ENCODE assay signal across 24 cellular contexts in the genomic region with DNA sequence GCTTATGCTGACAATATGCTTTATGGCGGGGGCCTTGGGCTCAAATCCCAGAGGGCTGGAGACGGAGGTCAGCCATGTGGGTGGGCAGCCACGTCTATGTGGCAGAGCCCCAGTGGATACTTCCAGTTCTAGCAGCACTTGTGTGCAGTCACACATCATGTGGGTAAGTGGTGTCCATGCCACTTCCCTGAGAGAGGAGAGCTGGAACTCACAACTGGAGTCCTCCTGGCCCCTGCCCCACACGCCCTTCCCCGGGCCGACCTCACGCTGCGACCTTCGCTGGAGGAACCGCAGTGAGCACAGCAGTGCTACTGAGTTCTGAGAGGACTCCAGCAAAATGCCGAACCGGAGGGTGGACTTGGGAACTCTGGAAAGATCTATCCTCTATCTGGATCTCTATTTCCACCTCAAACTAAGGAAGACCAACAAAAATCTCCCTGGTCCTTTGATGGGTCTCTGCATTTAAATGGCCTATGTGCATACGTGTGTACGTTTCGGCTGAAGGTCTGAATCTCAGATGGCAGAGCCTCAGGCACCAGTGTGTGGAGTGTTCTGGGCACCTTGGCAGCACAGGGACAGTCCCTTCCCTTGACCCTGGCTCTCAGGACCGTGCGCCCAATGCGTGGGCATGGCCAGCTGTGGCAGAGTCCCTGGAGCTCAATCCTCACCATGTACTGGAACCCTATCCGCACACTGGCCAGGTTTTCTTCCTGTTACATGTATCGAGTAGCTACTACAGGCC. TPM values are rescaled to one million over a fixed set of nuclear protein-coding genes. Genes with fewer than 3 reads are reported as not detected.
DNase-seq lines count a peak whose midpoint lies in the region; ATAC-seq, FAIRE-seq and TF ChIP-seq lines count a peak whose summit lies in the region.
"Had no signal": no experiment of that assay in that cellular context is flagged by ENCODE, and none has a peak within 500 bp of the region (broad histone marks: within the 10 kb centered on the region; RNA-seq: fewer than 3 reads in every experiment).

No MANE protein-coding gene starts in this region.

- no peak for DNase-seq in HepG2 (ENCODE audit: low spot score)
- DNase-seq in right lobe of liver = no peak
- DNase-seq in endodermal cell = no peak
- no peak for DNase-seq in neuronal stem cell (ENCODE audit: low spot score)
- no peak for DNase-seq in AML-193 (lab: John Stamatoyannopoulos, UW)
- DNase-seq in stimulated activated naive B cell treated with anti-CD40 and anti-IgM and Interleukin-4, amounts not matched to agents 10 μg/mL and 1 μg/mL and 100 μg/mL, for 72 hours = no peak
- DNase-seq in esophagus muscularis mucosa (ENCODE audit: extremely low spot score) = no peak
- DNase-seq: BE2C; CD4-positive, alpha-beta T cell; CD8-positive, alpha-beta memory T cell; DMS 273 treated with DMSO at 0.1 percent for 48 hours; DMS79; EL; GDM1; GM23248; H9 had no signal

- H3K4me2 ChIP-seq in HepG2 (ENCODE audit: low read depth, low read length) = no peak overlapping the region
- H3K4me2 ChIP-seq in neuronal stem cell (ENCODE audit: insufficient read depth, low read length, poor library complexity, severe bottlenecking) = no peak overlapping the region
- H3K4me2 ChIP-seq: BLaER1 treated with 17β-estradiol and CSF1 and Interleukin-3, amounts not matched to agents 10 nM and 100 nM had no signal

- no peaks in the 10 kb centered on the region for H4K20me1 ChIP-seq in HepG2 (ENCODE audit: insufficient read depth, low read length)

- in situ Hi-C loops in HepG2 (cut with HindIII; ENCODE audit: extremely low pct_ligation_motif_present, low pct_unique_long_range_greater_than_20kb) = no loop called here

- TF ChIP-seq POLR2A in HepG2 (IDR thresholded peaks at IDR 0.05; ENCODE audit: insufficient read depth in 1 of 2, low read depth in 2 of 2, low read length in 2 of 2) (no peak), right lobe of liver (IDR thresholded peaks at IDR 0.05) (no peak), esophagus muscularis mucosa (IDR thresholded peaks at IDR 0.05; ENCODE audit: low read depth) (no peak)

- H3K9me3 Mint-ChIP-seq in endodermal cell = no peaks in the 10 kb centered on the region
- H3K9me3 Mint-ChIP-seq in stimulated activated naive B cell treated with anti-CD40 and anti-IgM and Interleukin-4, amounts not matched to agents 10 μg/mL and 1 μg/mL and 100 μg/mL, for 72 hours = no peaks in the 10 kb centered on the region
- H3K9me3 Mint-ChIP-seq: CD4-positive, alpha-beta T cell; CD8-positive, alpha-beta memory T cell; H9 had no signal

- H3K4ac ChIP-seq in neuronal stem cell (ENCODE audit: low read length) = no peak overlapping the region

- no peak overlapping the region for H3K4me3 Mint-ChIP-seq in endodermal cell
- H3K4me3 Mint-ChIP-seq in stimulated activated naive B cell treated with anti-CD40 and anti-IgM and Interleukin-4, amounts not matched to agents 10 μg/mL and 1 μg/mL and 100 μg/mL, for 72 hours = no peak overlapping the region
- H3K4me3 Mint-ChIP-seq: CD14-positive monocyte; CD4-positive, alpha-beta T cell; CD8-positive, alpha-beta memory T cell; H9 had no signal

- H3K27ac ChIP-seq in HepG2 (ENCODE audit: extremely low read length, insufficient read depth, low read length) = no peak overlapping the region
- H3K27ac ChIP-seq in right lobe of liver = no peak overlapping the region
- H3K27ac ChIP-seq in endodermal cell (ENCODE audit: low read depth, low read length) = no peak overlapping the region
- H3K27ac ChIP-seq in neuronal stem cell (replicated peaks; ENCODE audit: low read length) = no peak overlapping the region
- no peak overlapping the region for H3K27ac ChIP-seq in esophagus muscularis mucosa (replicated peaks in 1 of 4)
- H3K27ac ChIP-seq: 22Rv1; BLaER1 treated with 17β-estradiol and CSF1 and Interleukin-3, amounts not matched to agents 10 nM and 100 nM; GM23248 had no signal

- H2BK5ac ChIP-seq in neuronal stem cell (ENCODE audit: low read length) = no peak overlapping the region

- H4K8ac ChIP-seq in neuronal stem cell (ENCODE audit: low read depth, low read length) = no peak overlapping the region

- H3K4me3 ChIP-seq in HepG2 (replicated peaks in 1 of 3; ENCODE audit: insufficient read depth in 1 of 3, low read depth in 2 of 3, low read length in 3 of 3) = no peak overlapping the region
- H3K4me3 ChIP-seq in right lobe of liver = no peak overlapping the region
- H3K4me3 ChIP-seq in endodermal cell (ENCODE audit: low read length) = no peak overlapping the region
- no peak overlapping the region for H3K4me3 ChIP-seq in neuronal stem cell (ENCODE audit: low read length in 2 of 2)
- no peak overlapping the region for H3K4me3 ChIP-seq in esophagus muscularis mucosa
- H3K4me3 ChIP-seq: BLaER1 treated with 17β-estradiol and CSF1 and Interleukin-3, amounts not matched to agents 10 nM and 100 nM; GM12878; GM23248 had no signal

- CTCF ChIA-PET in HepG2 (lab: Yijun Ruan, JAX; ENCODE audit: low intra/inter-chr PET ratio, low total read pairs) = no interaction called here

- no peak overlapping the region for H4K91ac ChIP-seq in neuronal stem cell (ENCODE audit: low read depth, low read length, poor library complexity)

- no peaks in the 10 kb centered on the region for H3K79me1 ChIP-seq in neuronal stem cell (ENCODE audit: low read depth, low read length)

- intact Hi-C loops in HepG2 (cut with micrococcal nuclease; ENCODE audit: unreplicated experiment) = no loop called here
- intact Hi-C loops in right lobe of liver (cut with DNase I) = no loop called here
- intact Hi-C loops in esophagus muscularis mucosa (cut with DNase I) = no loop called here

- no peaks in the 10 kb centered on the region for H3K9me3 ChIP-seq in HepG2 (ENCODE audit: low read length)
- H3K9me3 ChIP-seq in right lobe of liver = no peaks in the 10 kb centered on the region
- no peaks in the 10 kb centered on the region for H3K9me3 ChIP-seq in endodermal cell (ENCODE audit: control insufficient read depth, low read length)
- no peaks in the 10 kb centered on the region for H3K9me3 ChIP-seq in neuronal stem cell (replicated peaks in 1 of 2; ENCODE audit: control insufficient read depth in 2 of 2, insufficient read depth in 1 of 2, low read depth in 1 of 2, low read length in 2 of 2)
- H3K9me3 ChIP-seq in esophagus muscularis mucosa = no peaks in the 10 kb centered on the region
- H3K9me3 ChIP-seq: BE2C; BLaER1 treated with 17β-estradiol and CSF1 and Interleukin-3, amounts not matched to agents 10 nM and 100 nM had no signal

- no TSS peak for BruUV-seq in HepG2 (replicated peaks; lab: Mats Ljungman, UMichigan)

- 60% methylated on average over 18 of the region's 20 CpGs for WGBS in HepG2 (ENCODE audit: low lambda C conversion rate)
- 75% methylated on average over 9 of the region's 20 CpGs for WGBS in right lobe of liver (ENCODE audit: insufficient coverage, low coverage, low lambda C conversion rate, missing lambda C conversion rate)
- WGBS in endodermal cell (ENCODE audit: insufficient coverage in 1 of 2, insufficient read length in 1 of 2), 2 experiments = 92 to 99% methylated on average over 10 to 20 of the region's 20 CpGs
- WGBS in neuronal stem cell (ENCODE audit: extremely low coverage in 2 of 2, insufficient read length in 2 of 2, insufficient replicate concordance in 1 of 2), 2 donors = no CpG with 5 or more reads among the region's 20 CpGs
- WGBS in esophagus muscularis mucosa = 92% methylated on average over 19 of the region's 20 CpGs

- H3K18ac ChIP-seq in neuronal stem cell (ENCODE audit: low read length) = peak overlapping the region; percentile 67

- H3K27me3 ChIP-seq in HepG2 (ENCODE audit: control insufficient read depth in 1 of 2, insufficient read depth in 2 of 2, low read length in 2 of 2) (peaks cover 31 to 85% of the 10 kb centered on the region in 2 experiments; a peak in 4 of 5 replicates), right lobe of liver (no peaks in the 10 kb centered on the region), endodermal cell (ENCODE audit: control insufficient read depth, insufficient read depth, low read length, poor library complexity, severe bottlenecking) (no peaks in the 10 kb centered on the region), neuronal stem cell (ENCODE audit: control insufficient read depth in 3 of 3, insufficient read depth in 3 of 3, low read depth in 1 of 3, low read length in 3 of 3) (peaks cover 0 to 45% (median 0%) of the 10 kb centered on the region in 3 experiments), esophagus muscularis mucosa (peaks cover 0 to 53% (median 0%) of the 10 kb centered on the region in 4 donors)
- H3K27me3 ChIP-seq: BE2C had no signal

- H2AK5ac ChIP-seq in neuronal stem cell (ENCODE audit: low read depth, low read length) = peak overlapping the region; percentile 65

- H3K36me3 Mint-ChIP-seq in endodermal cell (ENCODE audit: low read depth) = no peaks in the 10 kb centered on the region
- H3K36me3 Mint-ChIP-seq in stimulated activated naive B cell treated with anti-CD40 and anti-IgM and Interleukin-4, amounts not matched to agents 10 μg/mL and 1 μg/mL and 100 μg/mL, for 72 hours = no peaks in the 10 kb centered on the region
- H3K36me3 Mint-ChIP-seq: CD14-positive monocyte; CD8-positive, alpha-beta memory T cell had no signal

- peaks cover 3% of the 10 kb centered on the region for H3K27me3 Mint-ChIP-seq in endodermal cell (ENCODE audit: insufficient read depth)
- peaks cover 37 to 38% of the 10 kb centered on the region in 2 donors for H3K27me3 Mint-ChIP-seq in stimulated activated naive B cell treated with anti-CD40 and anti-IgM and Interleukin-4, amounts not matched to agents 10 μg/mL and 1 μg/mL and 100 μg/mL, for 72 hours

- H3K9ac ChIP-seq in HepG2 (ENCODE audit: insufficient read depth, low read depth, low read length) (no peak overlapping the region), endodermal cell (ENCODE audit: extremely low read depth, low read length, poor library complexity, severe bottlenecking) (no peak overlapping the region), neuronal stem cell (ENCODE audit: low read depth, low read length, poor library complexity) (no peak overlapping the region)
- H3K9ac ChIP-seq: BLaER1 treated with 17β-estradiol and CSF1 and Interleukin-3, amounts not matched to agents 10 nM and 100 nM; GM23248 had no signal

- no peak for FAIRE-seq in HepG2 (lab: Jason Lieb, UNC)
- FAIRE-seq: A204.1, D721Med, GM12878, GM19239 had no signal

- H3K4me1 ChIP-seq in HepG2 (ENCODE audit: insufficient read depth, low read length) (no peaks in the 10 kb centered on the region), right lobe of liver (no peaks in the 10 kb centered on the region), endodermal cell (ENCODE audit: control insufficient read depth, insufficient read depth, low read length) (no peaks in the 10 kb centered on the region), neuronal stem cell (ENCODE audit: control insufficient read depth in 2 of 2, insufficient read depth in 1 of 2, low read depth in 1 of 2, low read length in 2 of 2) (peaks cover 0 to 8% of the 10 kb centered on the region in 2 donors), esophagus muscularis mucosa (no peaks in the 10 kb centered on the region)
- H3K4me1 ChIP-seq: BE2C had no signal

- TF ChIP-seq EP300 in HepG2 (IDR thresholded peaks at IDR 0.05; ENCODE audit: low read depth in 2 of 2, low read length in 2 of 2) = no peak
- TF ChIP-seq EP300 in HepG2 (CRISPR knock-in tag; IDR thresholded peaks at IDR 0.05; ENCODE audit: borderline replicate concordance) = no peak
- no peak for TF ChIP-seq EP300 in esophagus muscularis mucosa (IDR thresholded peaks at IDR 0.05)

- peak overlapping the region; percentile 79 for H3K27ac Mint-ChIP-seq in endodermal cell
- H3K27ac Mint-ChIP-seq in stimulated activated naive B cell treated with anti-CD40 and anti-IgM and Interleukin-4, amounts not matched to agents 10 μg/mL and 1 μg/mL and 100 μg/mL, for 72 hours = no peak overlapping the region
- H3K27ac Mint-ChIP-seq: CD4-positive, alpha-beta T cell; CD8-positive, alpha-beta memory T cell; H9 had no signal

- no peaks in the 10 kb centered on the region for H3K79me2 ChIP-seq in HepG2 (ENCODE audit: insufficient read depth, low read length)

- peak overlapping the region; percentile 6 for H2BK15ac ChIP-seq in neuronal stem cell (ENCODE audit: low read length)

- H3K14ac ChIP-seq in neuronal stem cell (ENCODE audit: low read length) = no peak overlapping the region

- H3K23ac ChIP-seq in neuronal stem cell (ENCODE audit: low read depth, low read length, poor library complexity) = peak overlapping the region; percentile 10

- H3K4me1 Mint-ChIP-seq in endodermal cell = peaks cover 23% of the 10 kb centered on the region
- no peaks in the 10 kb centered on the region for H3K4me1 Mint-ChIP-seq in stimulated activated naive B cell treated with anti-CD40 and anti-IgM and Interleukin-4, amounts not matched to agents 10 μg/mL and 1 μg/mL and 100 μg/mL, for 72 hours
- H3K4me1 Mint-ChIP-seq: CD14-positive monocyte; CD8-positive, alpha-beta memory T cell had no signal

- POLR2A ChIA-PET in HepG2 (lab: Yijun Ruan, JAX) = no interaction called here

- TF ChIP-seq CTCF in HepG2 (CRISPR knock-in tag; IDR thresholded peaks at IDR 0.05) (no peak), right lobe of liver (IDR thresholded peaks at IDR 0.05) (no peak), endodermal cell (conservative IDR thresholded peaks at IDR 0.05) (no peak), esophagus muscularis mucosa (IDR thresholded peaks at IDR 0.05) (no peak)

- no peak for TF ChIP-seq RAD21 in HepG2 (CRISPR knock-in tag; IDR thresholded peaks at IDR 0.05)

- H2BK120ac ChIP-seq in neuronal stem cell (ENCODE audit: low read depth, low read length) = no peak overlapping the region

- H2BK12ac ChIP-seq in neuronal stem cell (ENCODE audit: low read length) = no peak overlapping the region

- no peak overlapping the region for H2AFZ ChIP-seq in HepG2 (ENCODE audit: low read length)
- H2AFZ ChIP-seq in neuronal stem cell (ENCODE audit: low read length) = no peak overlapping the region
- H2AFZ ChIP-seq: GM23248 had no signal

- peak; percentile 11; the same call in 1 of the 3 replicates for ATAC-seq in HepG2
- no peak for ATAC-seq in right lobe of liver
- ATAC-seq in stimulated activated naive B cell treated with anti-CD40 and anti-IgM and Interleukin-4, amounts not matched to agents 10 μg/mL and 1 μg/mL and 100 μg/mL, for 72 hours (replicated peaks) = no peak
- ATAC-seq: GM12878, HCT116 had no signal

- no peaks in the 10 kb centered on the region for H3K36me3 ChIP-seq in HepG2 (replicated peaks in 1 of 2; ENCODE audit: control insufficient read depth in 1 of 2, insufficient read depth in 2 of 2, low read length in 2 of 2)
- no peaks in the 10 kb centered on the region for H3K36me3 ChIP-seq in right lobe of liver
- no peaks in the 10 kb centered on the region for H3K36me3 ChIP-seq in endodermal cell (ENCODE audit: control insufficient read depth, insufficient read depth, low read length)
- no peaks in the 10 kb centered on the region for H3K36me3 ChIP-seq in neuronal stem cell (replicated peaks in 1 of 2; ENCODE audit: control insufficient read depth in 2 of 2, insufficient read depth in 2 of 2, low read length in 2 of 2)
- H3K36me3 ChIP-seq in esophagus muscularis mucosa = no peaks in the 10 kb centered on the region
- H3K36me3 ChIP-seq: BE2C; BLaER1 treated with 17β-estradiol and CSF1 and Interleukin-3, amounts not matched to agents 10 nM and 100 nM had no signal

RNA-seq across cellular contexts. Expression of a gene that starts 55.4 kb away (rescaled TPM):
- total RNA-seq in HepG2 (2016; rRNA removed; fragmentation: Illumina TruSeq; extraction: Trizol) (not detected in 2 replicates), right lobe of liver (under 1 TPM in 3 of 6 experiments, not detected in 3; 0.23 to 0.37 (median 0.27) TPM), endodermal cell (1 to 10 TPM; 9.3 to 9.7 TPM), esophagus muscularis mucosa (under 1 TPM in 3 of 4 donors, not detected in 1; 0.13 to 0.42 (median 0.23) TPM)
- not detected in 2 replicates for total RNA-seq in HepG2 (2016; cell fraction: cytosol; rRNA removed; fragmentation: Illumina TruSeq; extraction: Trizol; ENCODE audit: low read depth)
- total RNA-seq in HepG2 (2016; cell fraction: insoluble cytoplasmic fraction; rRNA removed; fragmentation: Illumina TruSeq; extraction: Trizol) = not detected in 2 replicates
- not detected in 2 replicates for total RNA-seq in HepG2 (2016; cell fraction: membrane; rRNA removed; fragmentation: Illumina TruSeq; extraction: Trizol)
- total RNA-seq in HepG2 (2016; cell fraction: nucleus; rRNA removed; fragmentation: Illumina TruSeq; extraction: Trizol) = not detected in 2 replicates
- polyA plus RNA-seq in HepG2 (2011; rRNA removed) = not detected in 2 replicates
- polyA plus RNA-seq in HepG2 (2011; cell fraction: cytosol; rRNA removed) = not detected in 2 replicates
- 0.06 and 0.23 TPM in 2 replicates for polyA plus RNA-seq in HepG2 (2011; cell fraction: nucleus; rRNA removed)
- not detected in 2 replicates for polyA plus RNA-seq in HepG2 (2012)
- polyA plus RNA-seq in HepG2 (2016; cell fraction: cytosol; fragmentation: Illumina TruSeq; extraction: Trizol; ENCODE audit: low read depth) = not detected in 2 replicates
- not detected in 2 replicates for polyA plus RNA-seq in HepG2 (2016; cell fraction: insoluble cytoplasmic fraction; fragmentation: Illumina TruSeq; extraction: Trizol; ENCODE audit: low read depth)
- not detected in 2 replicates for polyA plus RNA-seq in HepG2 (2016; cell fraction: membrane; fragmentation: Illumina TruSeq; extraction: Trizol; ENCODE audit: low read depth)
- polyA plus RNA-seq in HepG2 (2016; cell fraction: nucleus; fragmentation: Illumina TruSeq; extraction: Trizol; ENCODE audit: insufficient read depth, low read depth) = not detected in 2 replicates
- polyA minus RNA-seq in HepG2 (2011; rRNA and poly(A)+ RNA removed; ENCODE audit: low replicate concordance) = 0.49 TPM in 1 of 2 replicates, not detected in the other
- polyA minus RNA-seq in HepG2 (2011; cell fraction: cytosol; rRNA and poly(A)+ RNA removed) = not detected in 2 replicates
- polyA minus RNA-seq in HepG2 (2011; cell fraction: nucleus; rRNA and poly(A)+ RNA removed) = 0.26 and 0.37 TPM in 2 replicates
- polyA plus RNA-seq in endodermal cell (2013, experiment 1 of 2) = 3.9 TPM
- polyA plus RNA-seq in endodermal cell (2013, experiment 2 of 2) = 2.5 TPM
- 1.7 TPM for polyA plus RNA-seq in neuronal stem cell (2013, experiment 1 of 2)
- polyA plus RNA-seq in neuronal stem cell (2013, experiment 2 of 2) = 1.9 TPM
- total RNA-seq: CD4-positive, alpha-beta T cell had no signal
- polyA plus RNA-seq: CD14-positive monocyte; CD8-positive, alpha-beta memory T cell had no signal

RNA-seq across cellular contexts. Expression of a gene that starts 57.2 kb away (rescaled TPM):
- total RNA-seq in HepG2 (2016; rRNA removed; fragmentation: Illumina TruSeq; extraction: Trizol) (382 and 407 TPM in 2 replicates), right lobe of liver (100 to 1,000 TPM; 254 to 400 (median 287) TPM), endodermal cell (1,000 to 10,000 TPM; 1,246 to 1,267 TPM), esophagus muscularis mucosa (100 to 1,000 TPM; 679 to 875 (median 782) TPM)
- 604 and 617 TPM in 2 replicates for total RNA-seq in HepG2 (2016; cell fraction: cytosol; rRNA removed; fragmentation: Illumina TruSeq; extraction: Trizol; ENCODE audit: low read depth)
- 369 and 397 TPM in 2 replicates for total RNA-seq in HepG2 (2016; cell fraction: insoluble cytoplasmic fraction; rRNA removed; fragmentation: Illumina TruSeq; extraction: Trizol)
- 887 and 1,010 TPM in 2 replicates for total RNA-seq in HepG2 (2016; cell fraction: membrane; rRNA removed; fragmentation: Illumina TruSeq; extraction: Trizol)
- 281 and 324 TPM in 2 replicates for total RNA-seq in HepG2 (2016; cell fraction: nucleus; rRNA removed; fragmentation: Illumina TruSeq; extraction: Trizol)
- polyA plus RNA-seq in HepG2 (2011; rRNA removed) = 1,008 and 1,029 TPM in 2 replicates
- polyA plus RNA-seq in HepG2 (2011; cell fraction: cytosol; rRNA removed) = 1,419 and 1,481 TPM in 2 replicates
- polyA plus RNA-seq in HepG2 (2011; cell fraction: nucleus; rRNA removed) = 1,285 and 1,363 TPM in 2 replicates
- polyA plus RNA-seq in HepG2 (2012) = 1,216 and 1,583 TPM in 2 replicates
- polyA plus RNA-seq in HepG2 (2016; cell fraction: cytosol; fragmentation: Illumina TruSeq; extraction: Trizol; ENCODE audit: low read depth) = 2,019 and 2,103 TPM in 2 replicates
- polyA plus RNA-seq in HepG2 (2016; cell fraction: insoluble cytoplasmic fraction; fragmentation: Illumina TruSeq; extraction: Trizol; ENCODE audit: low read depth) = 991 and 1,223 TPM in 2 replicates
- 2,245 and 2,285 TPM in 2 replicates for polyA plus RNA-seq in HepG2 (2016; cell fraction: membrane; fragmentation: Illumina TruSeq; extraction: Trizol; ENCODE audit: low read depth)
- 1,096 and 1,140 TPM in 2 replicates for polyA plus RNA-seq in HepG2 (2016; cell fraction: nucleus; fragmentation: Illumina TruSeq; extraction: Trizol; ENCODE audit: insufficient read depth, low read depth)
- polyA minus RNA-seq in HepG2 (2011; rRNA and poly(A)+ RNA removed; ENCODE audit: low replicate concordance) = 1,501 and 1,552 TPM in 2 replicates
- polyA minus RNA-seq in HepG2 (2011; cell fraction: cytosol; rRNA and poly(A)+ RNA removed) = 671 and 731 TPM in 2 replicates
- polyA minus RNA-seq in HepG2 (2011; cell fraction: nucleus; rRNA and poly(A)+ RNA removed) = 391 and 498 TPM in 2 replicates
- 1,275 TPM for polyA plus RNA-seq in endodermal cell (2013, experiment 1 of 2)
- polyA plus RNA-seq in endodermal cell (2013, experiment 2 of 2) = 1,251 TPM
- 1,720 TPM for polyA plus RNA-seq in neuronal stem cell (2013, experiment 1 of 2)
- polyA plus RNA-seq in neuronal stem cell (2013, experiment 2 of 2) = 1,692 TPM

Comparison
In these comparisons a context has a peak if more than half of its experiments do, and no peak if none do; other contexts are left out.
1. RNA of a gene that starts 55.4 kb away (total RNA-seq): 9.3 to 9.7 TPM in endodermal cell; 0.23 to 0.37 TPM in right lobe of liver, 0.13 to 0.42 TPM in esophagus muscularis mucosa and not detected in HepG2; every median in the first group is over 4 times any median in the second.